8 cellular contexts compared by ENCODE assay signal in genomic region chr6:151324079-151324825, GRCh38.
DNase-seq lines count a peak whose midpoint lies in the region; ATAC-seq, FAIRE-seq and TF ChIP-seq lines count a peak whose summit lies in the region.

No MANE protein-coding gene starts in this region.

- no peaks in the 10 kb centered on the region for H4K20me1 ChIP-seq in keratinocyte (ENCODE audit: control insufficient read depth, extremely low read depth, insufficient read depth, low read length)

- H3K9ac ChIP-seq in keratinocyte (ENCODE audit: control insufficient read depth, extremely low read depth, insufficient read depth, low read length): no peak overlapping the region

- H3K4me1 ChIP-seq in breast epithelium (peaks cover 0 to 5% of the 10 kb centered on the region in 2 donors), keratinocyte (ENCODE audit: control insufficient read depth, extremely low read depth, insufficient read depth, low read length) (peaks cover 9% of the 10 kb centered on the region)

- H3K9me1 ChIP-seq in keratinocyte (ENCODE audit: control insufficient read depth, extremely low read depth, insufficient read depth, low read length): no peaks in the 10 kb centered on the region

- peak overlapping the region in 1 of 2 donors; percentile 69 for H3K27ac ChIP-seq in breast epithelium
- H3K27ac ChIP-seq in keratinocyte (ENCODE audit: control insufficient read depth, insufficient read depth, low read length): no peak overlapping the region

- peak; percentile 87 for FAIRE-seq in keratinocyte (lab: Jason Lieb, UNC)

- ATAC-seq in HG02973 (IDR thresholded peaks at IDR 0.05; ENCODE audit: unreplicated experiment) (peak; percentile 77), HG03378 (IDR thresholded peaks at IDR 0.05; ENCODE audit: unreplicated experiment) (no peak)

- peak overlapping the region; percentile 70 for H2AFZ ChIP-seq in keratinocyte (ENCODE audit: control insufficient read depth, low read length)

- TF ChIP-seq CTCF in WI38 (IDR thresholded peaks at IDR 0.05; ENCODE audit: low read depth, low read length): peak; percentile 95
- peak; percentile 91 to 97 (median 95) for TF ChIP-seq CTCF in breast epithelium (IDR thresholded peaks at IDR 0.05)
- TF ChIP-seq CTCF in keratinocyte (optimal IDR thresholded peaks at IDR 0.05 in 1 of 3, IDR thresholded peaks at IDR 0.05 in 1 of 3, conservative IDR thresholded peaks at IDR 0.05 in 1 of 3; ENCODE audit: extremely low read depth in 1 of 3, insufficient read depth in 2 of 3, low read length in 3 of 3): peak; percentile 98 to 99 (median 98)

- H3K4me3 ChIP-seq in WI38 (ENCODE audit: low read depth, low read length) (peak overlapping the region; percentile 10; the same call in 1 of the 2 replicates), breast epithelium (no peak overlapping the region), keratinocyte (ENCODE audit: control insufficient read depth in 2 of 3, extremely low read depth in 1 of 3, insufficient read depth in 2 of 3, low read depth in 1 of 3, low read length in 3 of 3) (no peak overlapping the region)

- TF ChIP-seq POLR2A in breast epithelium (IDR thresholded peaks at IDR 0.05): no peak

- H3K36me3 ChIP-seq in breast epithelium (no peaks in the 10 kb centered on the region), keratinocyte (ENCODE audit: control insufficient read depth in 2 of 2, extremely low read depth in 1 of 2, insufficient read depth in 2 of 2, low read length in 2 of 2) (no peaks in the 10 kb centered on the region)

- H3K4me2 ChIP-seq in keratinocyte (ENCODE audit: control insufficient read depth, extremely low read depth, insufficient read depth, low read depth, low read length): peak overlapping the region; percentile 86

- intact Hi-C loops in breast epithelium (cut with DNase I; ENCODE audit: low total_unique reads): no loop called here

- peak; percentile 75 for DNase-seq in GM04504 (ENCODE audit: low read depth)
- peak; percentile 77 for DNase-seq in NCI-H2196 treated with DMSO at 0.1 percent for 48 hours (lab: John Stamatoyannopoulos, UW; ENCODE audit: unreplicated experiment)
- peak; percentile 51 to 78 for DNase-seq in breast epithelium (ENCODE audit: low spot score in 2 of 2)
- peak; percentile 48 for DNase-seq in keratinocyte (ENCODE audit: low read depth, low spot score)
- peak; percentile 34 to 58 for DNase-seq in stimulated activated CD4-positive, alpha-beta T cell treated with anti-CD3 and anti-CD28 coated beads, Interleukin-15, amount 100 ng/mL, for 1 hour (ENCODE audit: low read depth in 1 of 2, low spot score in 1 of 2)

- H3K79me2 ChIP-seq in keratinocyte (ENCODE audit: control insufficient read depth, insufficient read depth, low read length): no peaks in the 10 kb centered on the region

- dilution Hi-C loops in keratinocyte (cut with MboI; ENCODE audit: extremely low pct_ligation_motif_present, low sequenced_read_pairs): no loop called here

- H3K9me3 ChIP-seq in breast epithelium (no peaks in the 10 kb centered on the region), keratinocyte (ENCODE audit: control insufficient read depth, low read depth, low read length) (no peaks in the 10 kb centered on the region)

- H3K27me3 ChIP-seq in breast epithelium: no peaks in the 10 kb centered on the region
- no peaks in the 10 kb centered on the region for H3K27me3 ChIP-seq in keratinocyte (ENCODE audit: control insufficient read depth, extremely low read depth, insufficient read depth, low read length)
